Comparison of ENCODE assay signal across 8 cellular contexts in genomic region chr11:68002943-68003845, GRCh38. TPM values are rescaled to one million over a fixed set of nuclear protein-coding genes. Genes with fewer than 3 reads are reported as not detected.
DNase-seq lines count a peak whose midpoint lies in the region; ATAC-seq and TF ChIP-seq lines count a peak whose summit lies in the region.

No MANE protein-coding gene starts in this region.

- no peak overlapping the region for H3K9ac ChIP-seq in iPS-18a (ENCODE audit: low read length)

- H3K36me3 Mint-ChIP-seq in activated naive CD8-positive, alpha-beta T cell treated with anti-CD3 and anti-CD28 coated beads for 36 hours: no peaks in the 10 kb centered on the region

- no peaks in the 10 kb centered on the region for H3K27me3 Mint-ChIP-seq in activated naive CD8-positive, alpha-beta T cell treated with anti-CD3 and anti-CD28 coated beads for 36 hours

- H3K27me3 ChIP-seq in RWPE2 (ENCODE audit: insufficient read depth, poor library complexity, severe bottlenecking) (no peaks in the 10 kb centered on the region), iPS-18a (ENCODE audit: control insufficient read depth, insufficient read depth, low read length) (peaks cover 6% of the 10 kb centered on the region)

- H3K4me3 ChIP-seq in RWPE2 (ENCODE audit: severe bottlenecking) (peak overlapping the region; percentile 42), iPS-18a (ENCODE audit: low read length) (peak overlapping the region; percentile 34)

- peaks cover 11% of the 10 kb centered on the region for H3K4me1 Mint-ChIP-seq in activated naive CD8-positive, alpha-beta T cell treated with anti-CD3 and anti-CD28 coated beads for 36 hours

- H3K9me3 Mint-ChIP-seq in activated naive CD8-positive, alpha-beta T cell treated with anti-CD3 and anti-CD28 coated beads for 36 hours: no peaks in the 10 kb centered on the region

- peak; percentile 38 for DNase-seq in DMS 273 (lab: John Stamatoyannopoulos, UW; ENCODE audit: unreplicated experiment)
- DNase-seq in DMS 273 treated with DMSO at 0.1 percent for 48 hours (lab: John Stamatoyannopoulos, UW): no peak
- DNase-seq in RWPE2 (ENCODE audit: low spot score): peak; percentile 74
- peak; percentile 56 for DNase-seq in activated naive CD8-positive, alpha-beta T cell treated with anti-CD3 and anti-CD28 coated beads for 36 hours
- peak; percentile 11 to 16 for DNase-seq in stimulated activated CD4-positive, alpha-beta T cell treated with anti-CD3 and anti-CD28 coated beads, Interleukin-1b, Interleukin-23, amount 100 ng/mL, for 1 hour (ENCODE audit: low read depth in 2 of 2)

- H3K9me3 ChIP-seq in RWPE2 (ENCODE audit: severe bottlenecking) (no peaks in the 10 kb centered on the region), iPS-18a (ENCODE audit: control insufficient read depth, low read depth, low read length) (no peaks in the 10 kb centered on the region)

- H3K27ac Mint-ChIP-seq in activated naive CD8-positive, alpha-beta T cell treated with anti-CD3 and anti-CD28 coated beads for 36 hours: peak overlapping the region; percentile 23

- H3K36me3 ChIP-seq in RWPE2 (ENCODE audit: low read depth) (no peaks in the 10 kb centered on the region), iPS-18a (ENCODE audit: control insufficient read depth, low read depth, low read length) (no peaks in the 10 kb centered on the region)

- ATAC-seq in HG03108 (IDR thresholded peaks at IDR 0.05; ENCODE audit: unreplicated experiment) (peak; percentile 32), RWPE2 (ENCODE audit: low read depth) (peak; percentile 64), GM18870 (IDR thresholded peaks at IDR 0.05; ENCODE audit: unreplicated experiment) (no peak)

- H3K27ac ChIP-seq in RWPE2 (ENCODE audit: poor library complexity, severe bottlenecking) (peak overlapping the region; percentile 35), iPS-18a (ENCODE audit: low read length) (no peak overlapping the region)

- H3K4me3 Mint-ChIP-seq in activated naive CD8-positive, alpha-beta T cell treated with anti-CD3 and anti-CD28 coated beads for 36 hours: peak overlapping the region; percentile 71

- no peak for TF ChIP-seq CTCF in RWPE2 (IDR thresholded peaks at IDR 0.05; ENCODE audit: poor library complexity, severe bottlenecking)

- H3K4me1 ChIP-seq in RWPE2 (ENCODE audit: insufficient read depth, poor library complexity, severe bottlenecking): no peaks in the 10 kb centered on the region
- no peaks in the 10 kb centered on the region for H3K4me1 ChIP-seq in iPS-18a (ENCODE audit: control insufficient read depth, low read depth, low read length)

RNA-seq across cellular contexts. Expression of gene UNC93B1, which starts 0.7 kb away (rescaled TPM):
- total RNA-seq in activated naive CD8-positive, alpha-beta T cell treated with anti-CD3 and anti-CD28 coated beads for 36 hours: 10 to 100 TPM; 11.6 to 13.1 TPM

RNA-seq across cellular contexts. Expression of gene ALDH3B1, which starts 6.9 kb away (rescaled TPM):
- total RNA-seq in activated naive CD8-positive, alpha-beta T cell treated with anti-CD3 and anti-CD28 coated beads for 36 hours: not detected

RNA-seq across cellular contexts. Expression of gene NDUFS8, which starts 27.3 kb away (rescaled TPM):
- total RNA-seq in activated naive CD8-positive, alpha-beta T cell treated with anti-CD3 and anti-CD28 coated beads for 36 hours: 100 to 1,000 TPM; 109 to 126 TPM

RNA-seq across cellular contexts. Expression of gene TCIRG1, which starts 35.6 kb away (rescaled TPM):
- total RNA-seq in activated naive CD8-positive, alpha-beta T cell treated with anti-CD3 and anti-CD28 coated beads for 36 hours: 100 to 1,000 TPM; 108 to 113 TPM
